In genomic region chr11:10407749-10408472, GRCh38 we compare ENCODE assay signal across 21 cellular contexts. TPM values are rescaled to one million over a fixed set of nuclear protein-coding genes. Genes with fewer than 3 reads are reported as not detected.
DNase-seq lines count a peak whose midpoint lies in the region; ATAC-seq and TF ChIP-seq lines count a peak whose summit lies in the region.
"Had no signal": no experiment of that assay in that cellular context is flagged by ENCODE, and none has a peak within 500 bp of the region (broad histone marks: within the 10 kb centered on the region; RNA-seq: fewer than 3 reads in every experiment).

No MANE protein-coding gene starts in this region.

- no peaks in the 10 kb centered on the region for H3K9me3 Mint-ChIP-seq in chondrocyte (ENCODE audit: low read depth)
- H3K9me3 Mint-ChIP-seq in activated T-helper 2 cell treated with anti-CD3 and anti-CD28 coated beads, Interferon-gamma antibody, Interleukin-2, Interleukin-4, amounts not matched to agents 10 μg/mL and 5 μg/mL and 100 μg/mL, durations not matched to agents 14 hours and 24 hours and 36 hours: no peaks in the 10 kb centered on the region
- H3K9me3 Mint-ChIP-seq: activated naive CD8-positive, alpha-beta T cell treated with anti-CD3 and anti-CD28 coated beads for 36 hours; activated T-helper 1 cell treated with anti-CD3 and anti-CD28 coated beads, Interleukin-12 subunit alpha, Interleukin-12 subunit beta, Interleukin-2, Interleukin-4 antibody, amounts not matched to agents 30 ng/mL and 10 ng/mL and 1 ng/mL, durations not matched to agents 14 hours and 24 hours and 36 hours; CD4-positive, CD25-positive, alpha-beta regulatory T cell; dendritic cell treated with granulocyte-macrophage colony-stimulating factor and Interleukin-4, amounts not matched to agents 40 ng/mL and 50 ng/mL, for 4 days had no signal

- no peak overlapping the region for H4K5ac ChIP-seq in mesendoderm (ENCODE audit: low read length)

- peak overlapping the region; percentile 64 for H3K27ac ChIP-seq in ACC112 (ENCODE audit: low read depth, low read length)
- no peak overlapping the region for H3K27ac ChIP-seq in mesendoderm (ENCODE audit: low read depth, low read length)
- H3K27ac ChIP-seq: thyroid gland had no signal

- no CpG with 5 or more reads among the region's 13 CpGs for WGBS in mesendoderm (ENCODE audit: extremely low coverage, insufficient coverage, low lambda C conversion rate)

- no peak overlapping the region for H2AFZ ChIP-seq in ACC112 (ENCODE audit: low read length, unreplicated experiment)
- peak overlapping the region; percentile 16; the same call in 1 of the 2 replicates for H2AFZ ChIP-seq in Loucy (ENCODE audit: low read length)

- peak overlapping the region; percentile 1 for H3K56ac ChIP-seq in mesendoderm (ENCODE audit: low read length)

- H3K23ac ChIP-seq in mesendoderm (ENCODE audit: low read length): no peak overlapping the region

- H3K4me1 ChIP-seq in ACC112 (ENCODE audit: control insufficient read depth, insufficient read depth, low read length, unreplicated experiment) (peaks cover 27% of the 10 kb centered on the region), Loucy (ENCODE audit: insufficient read depth, low read length, poor library complexity, severe bottlenecking) (peaks cover 52% of the 10 kb centered on the region), mesendoderm (ENCODE audit: control insufficient read depth, low read depth, low read length) (no peaks in the 10 kb centered on the region)
- H3K4me1 ChIP-seq: thyroid gland had no signal

- no peaks in the 10 kb centered on the region for H3K9me2 ChIP-seq in Loucy (replicated peaks; ENCODE audit: low read depth, low read length)

- H2BK5ac ChIP-seq in mesendoderm (ENCODE audit: low read length): no peak overlapping the region

- H3K4ac ChIP-seq in mesendoderm (ENCODE audit: low read depth, low read length): no peak overlapping the region

- no peaks in the 10 kb centered on the region for H3K27me3 ChIP-seq in ACC112 (ENCODE audit: insufficient read depth, low read length)
- H3K27me3 ChIP-seq in Loucy (ENCODE audit: insufficient read depth, low read length, poor library complexity, severe bottlenecking): no peaks in the 10 kb centered on the region
- no peaks in the 10 kb centered on the region for H3K27me3 ChIP-seq in mesendoderm (ENCODE audit: insufficient read depth, low read length, poor library complexity)
- H3K27me3 ChIP-seq: brain microvascular endothelial cell, thyroid gland had no signal

- H3K4me3 ChIP-seq in ACC112 (ENCODE audit: low read depth, low read length) (no peak overlapping the region), Loucy (ENCODE audit: low read length, poor library complexity, severe bottlenecking) (no peak overlapping the region), mesendoderm (ENCODE audit: low read length) (no peak overlapping the region)
- H3K4me3 ChIP-seq: GM12878, thyroid gland had no signal

- peak overlapping the region; percentile 20 for H3K27ac Mint-ChIP-seq in chondrocyte (ENCODE audit: unreplicated experiment)
- no peak overlapping the region for H3K27ac Mint-ChIP-seq in activated T-helper 2 cell treated with anti-CD3 and anti-CD28 coated beads, Interferon-gamma antibody, Interleukin-2, Interleukin-4, amounts not matched to agents 10 μg/mL and 5 μg/mL and 100 μg/mL, durations not matched to agents 14 hours and 24 hours and 36 hours
- H3K27ac Mint-ChIP-seq: activated naive CD8-positive, alpha-beta T cell treated with anti-CD3 and anti-CD28 coated beads for 36 hours; activated T-helper 1 cell treated with anti-CD3 and anti-CD28 coated beads, Interleukin-12 subunit alpha, Interleukin-12 subunit beta, Interleukin-2, Interleukin-4 antibody, amounts not matched to agents 30 ng/mL and 10 ng/mL and 1 ng/mL, durations not matched to agents 14 hours and 24 hours and 36 hours had no signal

- H3K36me3 ChIP-seq in ACC112 (ENCODE audit: insufficient read depth, low read length) (no peaks in the 10 kb centered on the region), Loucy (ENCODE audit: insufficient read depth, low read length) (no peaks in the 10 kb centered on the region), mesendoderm (ENCODE audit: control insufficient read depth, insufficient read depth, low read length) (no peaks in the 10 kb centered on the region)
- H3K36me3 ChIP-seq: brain microvascular endothelial cell, thyroid gland had no signal

- H3K18ac ChIP-seq in mesendoderm (ENCODE audit: low read length): no peak overlapping the region

- no peak overlapping the region for H2BK120ac ChIP-seq in mesendoderm (ENCODE audit: low read depth, low read length)

- no peak overlapping the region for H2AK5ac ChIP-seq in mesendoderm (ENCODE audit: low read length)

- no peaks in the 10 kb centered on the region for H4K20me1 ChIP-seq in Loucy (ENCODE audit: insufficient read depth, low read length, poor library complexity, severe bottlenecking)

- TF ChIP-seq CTCF in Loucy (conservative IDR thresholded peaks at IDR 0.05; ENCODE audit: low read length) (no peak), chondrocyte (IDR thresholded peaks at IDR 0.05) (no peak)

- no peak overlapping the region for H3K4me3 Mint-ChIP-seq in chondrocyte (ENCODE audit: unreplicated experiment)
- no peak overlapping the region for H3K4me3 Mint-ChIP-seq in activated T-helper 2 cell treated with anti-CD3 and anti-CD28 coated beads, Interferon-gamma antibody, Interleukin-2, Interleukin-4, amounts not matched to agents 10 μg/mL and 5 μg/mL and 100 μg/mL, durations not matched to agents 14 hours and 24 hours and 36 hours (ENCODE audit: low read depth)
- H3K4me3 Mint-ChIP-seq: activated naive CD8-positive, alpha-beta T cell treated with anti-CD3 and anti-CD28 coated beads for 36 hours; activated T-helper 1 cell treated with anti-CD3 and anti-CD28 coated beads, Interleukin-12 subunit alpha, Interleukin-12 subunit beta, Interleukin-2, Interleukin-4 antibody, amounts not matched to agents 30 ng/mL and 10 ng/mL and 1 ng/mL, durations not matched to agents 14 hours and 24 hours and 36 hours; CD4-positive, CD25-positive, alpha-beta regulatory T cell; dendritic cell treated with granulocyte-macrophage colony-stimulating factor and Interleukin-4, amounts not matched to agents 40 ng/mL and 50 ng/mL, for 4 days had no signal

- no peak for ATAC-seq in HG03378 (IDR thresholded peaks at IDR 0.05; ENCODE audit: unreplicated experiment)
- ATAC-seq: GM12878, left colon had no signal

- H3K9ac ChIP-seq in Loucy (ENCODE audit: low read depth, low read length, poor library complexity, severe bottlenecking): no peak overlapping the region
- no peak overlapping the region for H3K9ac ChIP-seq in mesendoderm (ENCODE audit: low read length)

- H3K4me1 Mint-ChIP-seq in chondrocyte (ENCODE audit: low read depth): peaks cover 37% of the 10 kb centered on the region
- H3K4me1 Mint-ChIP-seq in activated T-helper 2 cell treated with anti-CD3 and anti-CD28 coated beads, Interferon-gamma antibody, Interleukin-2, Interleukin-4, amounts not matched to agents 10 μg/mL and 5 μg/mL and 100 μg/mL, durations not matched to agents 14 hours and 24 hours and 36 hours (ENCODE audit: low read depth): peaks cover 13% of the 10 kb centered on the region

- H2BK15ac ChIP-seq in mesendoderm (replicated peaks; ENCODE audit: low read depth): no peak overlapping the region

- intact Hi-C loops in activated T-helper 2 cell treated with anti-CD3 and anti-CD28 coated beads, Interferon-gamma antibody, Interleukin-2, Interleukin-4, amounts not matched to agents 10 μg/mL and 5 μg/mL and 100 μg/mL, durations not matched to agents 14 hours and 24 hours and 36 hours (cut with micrococcal nuclease): no loop called here

- no peaks in the 10 kb centered on the region for H3K36me3 Mint-ChIP-seq in chondrocyte (ENCODE audit: low read depth)
- no peaks in the 10 kb centered on the region for H3K36me3 Mint-ChIP-seq in activated T-helper 2 cell treated with anti-CD3 and anti-CD28 coated beads, Interferon-gamma antibody, Interleukin-2, Interleukin-4, amounts not matched to agents 10 μg/mL and 5 μg/mL and 100 μg/mL, durations not matched to agents 14 hours and 24 hours and 36 hours (ENCODE audit: low read depth)
- H3K36me3 Mint-ChIP-seq: activated naive CD8-positive, alpha-beta T cell treated with anti-CD3 and anti-CD28 coated beads for 36 hours; CD4-positive, CD25-positive, alpha-beta regulatory T cell had no signal

- H3K79me2 ChIP-seq in ACC112 (ENCODE audit: control insufficient read depth, insufficient read depth, low read length, unreplicated experiment): no peaks in the 10 kb centered on the region
- no peaks in the 10 kb centered on the region for H3K79me2 ChIP-seq in Loucy (ENCODE audit: insufficient read depth, low read length)
- no peaks in the 10 kb centered on the region for H3K79me2 ChIP-seq in mesendoderm (ENCODE audit: control insufficient read depth, insufficient read depth, low read length)

- H3K4me2 ChIP-seq in Loucy (ENCODE audit: low read depth, low read length, poor library complexity, severe bottlenecking): no peak overlapping the region
- no peak overlapping the region for H3K4me2 ChIP-seq in mesendoderm (ENCODE audit: low read length)

- peaks cover 3% of the 10 kb centered on the region; the same call in 1 of the 2 replicates for H3F3A ChIP-seq in Loucy (ENCODE audit: low read depth)

- H4K8ac ChIP-seq in mesendoderm (ENCODE audit: low read depth, low read length): no peak overlapping the region

- DNase-seq in chondrocyte (ENCODE audit: low spot score) (peak; percentile 72), mesendoderm (no peak), NCI-H2107 treated with DMSO at 0.1 percent for 48 hours (lab: John Stamatoyannopoulos, UW; ENCODE audit: unreplicated experiment) (no peak), DMS79 (lab: John Stamatoyannopoulos, UW) (no peak)
- DNase-seq in activated T-helper 2 cell treated with anti-CD3 and anti-CD28 coated beads, Interferon-gamma antibody, Interleukin-2, Interleukin-4, amounts not matched to agents 10 μg/mL and 5 μg/mL and 100 μg/mL, durations not matched to agents 14 hours and 24 hours and 36 hours (ENCODE audit: low spot score): no peak
- DNase-seq: activated CD4-positive, CD25-positive, alpha-beta regulatory T cell; activated naive CD8-positive, alpha-beta T cell treated with anti-CD3 and anti-CD28 coated beads for 36 hours; CD4-positive, CD25-positive, alpha-beta regulatory T cell; KBM-7; left colon; NCI-H524 treated with DMSO at 0.1 percent for 48 hours; retina; stimulated activated CD4-positive, alpha-beta T cell treated with anti-CD3 and anti-CD28 coated beads, Interleukin-15, amount 100 ng/mL, for 24 hours; thyroid gland had no signal

- no peaks in the 10 kb centered on the region for H3K9me3 ChIP-seq in Loucy (ENCODE audit: insufficient read depth, low read depth, low read length)
- H3K9me3 ChIP-seq: thyroid gland had no signal

- H3K79me1 ChIP-seq in mesendoderm (ENCODE audit: low read length): no peaks in the 10 kb centered on the region

- H3K27me3 Mint-ChIP-seq in chondrocyte (ENCODE audit: low read depth): no peaks in the 10 kb centered on the region
- H3K27me3 Mint-ChIP-seq in activated T-helper 2 cell treated with anti-CD3 and anti-CD28 coated beads, Interferon-gamma antibody, Interleukin-2, Interleukin-4, amounts not matched to agents 10 μg/mL and 5 μg/mL and 100 μg/mL, durations not matched to agents 14 hours and 24 hours and 36 hours (ENCODE audit: low read depth): peaks cover 8% of the 10 kb centered on the region
- H3K27me3 Mint-ChIP-seq: activated naive CD8-positive, alpha-beta T cell treated with anti-CD3 and anti-CD28 coated beads for 36 hours had no signal

RNA-seq across cellular contexts. Expression of gene AMPD3, which starts 47.2 kb away (rescaled TPM):
- 2.2 to 3.1 TPM (median 2.3 TPM) in 3 replicates for total RNA-seq in chondrocyte
- polyA plus RNA-seq in mesendoderm (2013, experiment 1 of 2): 2.4 TPM
- polyA plus RNA-seq in mesendoderm (2013, experiment 2 of 2): 2.3 TPM
- total RNA-seq in activated T-helper 2 cell treated with anti-CD3 and anti-CD28 coated beads, Interferon-gamma antibody, Interleukin-2, Interleukin-4, amounts not matched to agents 10 μg/mL and 5 μg/mL and 100 μg/mL, durations not matched to agents 14 hours and 24 hours and 36 hours: 24.8 and 26.1 TPM in 2 replicates
